20 cellular contexts compared by ENCODE assay signal in genomic region chr4:99013402-99013843, GRCh38. TPM values are rescaled to one million over a fixed set of nuclear protein-coding genes. Genes with fewer than 3 reads are reported as not detected.
DNase-seq lines count a peak whose midpoint lies in the region; ATAC-seq, FAIRE-seq and TF ChIP-seq lines count a peak whose summit lies in the region.
"Had no signal": no experiment of that assay in that cellular context is flagged by ENCODE, and none has a peak within 500 bp of the region (broad histone marks: within the 10 kb centered on the region; RNA-seq: fewer than 3 reads in every experiment).

No MANE protein-coding gene starts in this region.

- H3K4me3 ChIP-seq in brain microvascular endothelial cell (ENCODE audit: low read depth, low read length) (no peak overlapping the region), mucosa of descending colon (no peak overlapping the region), foreskin fibroblast (ENCODE audit: low read depth in 1 of 2, low read length in 2 of 2) (no peak overlapping the region)
- H3K4me3 ChIP-seq: GM12878, Peyer's patch, tibial nerve had no signal

- no peaks in the 10 kb centered on the region for H3K27me3 ChIP-seq in brain microvascular endothelial cell (replicated peaks)
- H3K27me3 ChIP-seq: Peyer's patch, tibial nerve had no signal

- no peak overlapping the region for H3K27ac ChIP-seq in brain microvascular endothelial cell
- H3K27ac ChIP-seq: Peyer's patch, tibial nerve had no signal

- TF ChIP-seq POLR2A in GM12892 (IDR thresholded peaks at IDR 0.05; ENCODE audit: low read depth, low read length), result no peak

- H3K36me3 ChIP-seq in brain microvascular endothelial cell (replicated peaks) (no peaks in the 10 kb centered on the region), mucosa of descending colon (ENCODE audit: low read depth) (no peaks in the 10 kb centered on the region)
- H3K36me3 ChIP-seq: Peyer's patch had no signal

- in situ Hi-C loops in brain microvascular endothelial cell (cut with HindIII; ENCODE audit: low pct_ligation_motif_present, low sequenced_read_pairs), result no loop called here

- H3K9me3 ChIP-seq in mucosa of descending colon, result no peaks in the 10 kb centered on the region
- H3K9me3 ChIP-seq: Peyer's patch had no signal

- no peaks in the 10 kb centered on the region for H3K4me1 ChIP-seq in mucosa of descending colon (ENCODE audit: low read depth)
- H3K4me1 ChIP-seq: Peyer's patch had no signal

- peak; percentile 91 to 93 for ATAC-seq in left cardiac atrium
- peak; percentile 86 for ATAC-seq in mucosa of descending colon
- ATAC-seq in HG03571 (IDR thresholded peaks at IDR 0.05; ENCODE audit: unreplicated experiment), result no peak
- ATAC-seq: GM12878; natural killer cell treated with Interleukin-12 subunit alpha and Interleukin-12 subunit beta and Interleukin-15 and Interleukin-18, amount 100 ng/mL, for 72 hours; T-cell had no signal

- intact Hi-C loops in left cardiac atrium (cut with DNase I) (no loop called here), mucosa of descending colon (cut with DNase I, micrococcal nuclease) (no loop called here)

- FAIRE-seq in GM12892 (lab: Jason Lieb, UNC), result peak; percentile 50
- FAIRE-seq: GM12878 had no signal

- no peak for DNase-seq in GM12892 (ENCODE audit: insufficient read length)
- peak; percentile 22 for DNase-seq in brain microvascular endothelial cell
- DNase-seq in left cardiac atrium, result peak; percentile 36
- DNase-seq in mucosa of descending colon, result no peak
- no peak for DNase-seq in NCI-H226
- DNase-seq in stimulated activated CD4-positive, alpha-beta T cell treated with anti-CD3 and anti-CD28 coated beads, Interleukin-4, amount 100 ng/mL, for 4 hours, result no peak
- no peak for DNase-seq in foreskin fibroblast
- DNase-seq: ACHN; activated naive CD4-positive, alpha-beta T cell treated with anti-CD3 and anti-CD28 coated beads for 36 hours; CD8-positive, alpha-beta memory T cell; NCI-H2029 treated with DMSO at 0.1 percent for 48 hours; NCI-H69; Peyer's patch; retina; stimulated activated CD4-positive, alpha-beta T cell treated with anti-CD3 and anti-CD28 coated beads, Interleukin-2, amount 100 ng/mL, for 24 hours; T-cell had no signal

- TF ChIP-seq CTCF in brain microvascular endothelial cell (IDR thresholded peaks at IDR 0.05; ENCODE audit: low read depth, low read length, missing control alignments) (no peak), mucosa of descending colon (IDR thresholded peaks at IDR 0.05) (no peak), foreskin fibroblast (IDR thresholded peaks at IDR 0.05; ENCODE audit: low read depth, low read length) (no peak)

RNA-seq across cellular contexts. Expression of gene METAP1, which starts 17.9 kb away (rescaled TPM):
- 40.8 TPM for polyA plus RNA-seq in GM12892 (2012; ENCODE audit: missing spikeins)
- 10 to 100 TPM; 38.0 to 50.0 TPM for total RNA-seq in left cardiac atrium
- total RNA-seq in mucosa of descending colon, result 10 to 100 TPM; 53.7 to 70.1 (median 55.0) TPM

Comparison
In these comparisons a context has a peak if more than half of its experiments do, and no peak if none do; other contexts are left out.
1. DNase-seq: peak in brain microvascular endothelial cell (single experiment) and left cardiac atrium (single experiment); none in GM12892 (single experiment), mucosa of descending colon (0 of 3), NCI-H226 (single experiment), stimulated activated CD4-positive, alpha-beta T cell treated with anti-CD3 and anti-CD28 coated beads, Interleukin-4, amount 100 ng/mL, for 4 hours (0 of 2) and foreskin fibroblast (0 of 2).